Comparison of ENCODE assay signal across 8 cellular contexts in genomic region chr6:32969685-32970412, GRCh38. TPM values are rescaled to one million over a fixed set of nuclear protein-coding genes. Genes with fewer than 3 reads are reported as not detected.
DNase-seq lines count a peak whose midpoint lies in the region; ATAC-seq and TF ChIP-seq lines count a peak whose summit lies in the region.

No MANE protein-coding gene starts in this region.

- H3K4me1 ChIP-seq in ascending aorta (peaks cover 0 to 16% of the 10 kb centered on the region in 2 donors), sigmoid colon (peaks cover 0 to 35% (median 27%) of the 10 kb centered on the region in 4 donors)

- H3K27me3 ChIP-seq in ascending aorta (no peaks in the 10 kb centered on the region), sigmoid colon (no peaks in the 10 kb centered on the region)

- peak overlapping the region; percentile 100 for H3K4me3 Mint-ChIP-seq in T-helper 17 cell

- peak; percentile 82 for DNase-seq in G401 (ENCODE audit: low spot score)
- DNase-seq in NCI-H1092 treated with DMSO at 0.1 percent for 48 hours (lab: John Stamatoyannopoulos, UW) = peak; percentile 57
- DNase-seq in T-helper 17 cell = peak; percentile 42 to 49 (median 45)
- peak; percentile 41 to 92 for DNase-seq in ascending aorta (ENCODE audit: low spot score in 2 of 2)
- DNase-seq in hypothalamus (lab: John Stamatoyannopoulos, UW) = peak in 50 of 51 donors; percentile 29 to 92 (median 58)
- DNase-seq in sigmoid colon = peak; percentile 89

- peak; percentile 11 to 59 (median 38) for TF ChIP-seq CTCF in ascending aorta (IDR thresholded peaks at IDR 0.05)
- peak in 3 of 4 experiments; percentile 24 to 79 (median 65) for TF ChIP-seq CTCF in sigmoid colon (IDR thresholded peaks at IDR 0.05)

- H3K27me3 Mint-ChIP-seq in T-helper 17 cell = no peaks in the 10 kb centered on the region

- H3K27ac ChIP-seq in ascending aorta = peak overlapping the region; percentile 98 to 99
- H3K27ac ChIP-seq in sigmoid colon = peak overlapping the region; percentile 98 to 99 (median 98)

- TF ChIP-seq POLR2A in sigmoid colon (IDR thresholded peaks at IDR 0.05) = peak; percentile 28 to 41

- peak in 2 of 4 donors; percentile 14 to 45 for TF ChIP-seq EP300 in sigmoid colon (IDR thresholded peaks at IDR 0.05)

- peaks cover 69% of the 10 kb centered on the region for H3K4me1 Mint-ChIP-seq in T-helper 17 cell

- intact Hi-C loops in ascending aorta (cut with DNase I) (loop anchor here (2.0 to 10.0 kb wide), 8 partner anchors 38 to 1428 kb away; partner anchors contain the start of genes AGPAT1, CUTA, DDX39B and HSD17B8), sigmoid colon (cut with DNase I) (loop anchor here (5.0 kb wide), 5 partner anchors 38 to 773 kb away; partner anchors contain the start of genes CUTA, HSD17B8, RXRB and SLC39A7)

- peak overlapping the region; percentile 70 to 95 for H3K4me3 ChIP-seq in ascending aorta
- peak overlapping the region; percentile 70 to 87 (median 78) for H3K4me3 ChIP-seq in sigmoid colon

- WGBS in sigmoid colon, 2 donors = 0 to 1% methylated on average over 19 of the region's 19 CpGs

- in situ Hi-C loops in G401 (cut with HindIII; ENCODE audit: low sequenced_read_pairs) = no loop called here

- H3K36me3 Mint-ChIP-seq in T-helper 17 cell (ENCODE audit: low read depth) = peaks cover 13% of the 10 kb centered on the region

- peaks cover 11 to 23% of the 10 kb centered on the region in 2 donors for H3K36me3 ChIP-seq in ascending aorta
- H3K36me3 ChIP-seq in sigmoid colon = peaks cover 17 to 18% (median 18%) of the 10 kb centered on the region in 4 donors

- peak overlapping the region; percentile 99 for H3K27ac Mint-ChIP-seq in T-helper 17 cell

- H3K9me3 ChIP-seq in T-helper 17 cell (ENCODE audit: control insufficient read depth, low read length, poor library complexity, severe bottlenecking) (no peaks in the 10 kb centered on the region), ascending aorta (no peaks in the 10 kb centered on the region), sigmoid colon (no peaks in the 10 kb centered on the region)

- ATAC-seq in T-helper 17 cell = no peak
- ATAC-seq in GM21723 (IDR thresholded peaks at IDR 0.05; ENCODE audit: unreplicated experiment) = no peak
- no peak for ATAC-seq in GM21786 (IDR thresholded peaks at IDR 0.05; ENCODE audit: unreplicated experiment)

RNA-seq across cellular contexts. Expression of gene BRD2, which starts 1.5 kb away (rescaled TPM):
- 96.4 and 172 TPM in 2 replicates for total RNA-seq in G401 (2014; rRNA removed; shearing (Covaris generic))
- 100 to 1,000 TPM; 409 to 459 TPM for total RNA-seq in T-helper 17 cell
- total RNA-seq in ascending aorta = 140 TPM
- total RNA-seq in sigmoid colon = 100 to 1,000 TPM in 1 of 4 donors, 10 to 100 TPM in 3; 82.4 to 116 (median 87.7) TPM
- 100 to 1,000 TPM in 1 of 3 donors, 10 to 100 TPM in 2; 60.6 to 135 (median 69.7) TPM for polyA plus RNA-seq in sigmoid colon

RNA-seq across cellular contexts. Expression of gene HLA-DMA, which starts 17.0 kb away (rescaled TPM):
- total RNA-seq in G401 (2014; rRNA removed; shearing (Covaris generic)) = 11.4 and 15.8 TPM in 2 replicates
- total RNA-seq in T-helper 17 cell (10 to 100 TPM; 20.9 to 23.4 TPM), ascending aorta (28.0 TPM), sigmoid colon (10 to 100 TPM; 16.3 to 26.0 (median 20.2) TPM)
- polyA plus RNA-seq in sigmoid colon = 100 to 1,000 TPM in 1 of 3 donors, 10 to 100 TPM in 2; 19.8 to 131 (median 57.1) TPM

RNA-seq across cellular contexts. Expression of gene HLA-DMB, which starts 29.0 kb away (rescaled TPM):
- total RNA-seq in G401 (2014; rRNA removed; shearing (Covaris generic)) = 3.2 and 8.0 TPM in 2 replicates
- 10 to 100 TPM; 11.1 to 23.3 TPM for total RNA-seq in T-helper 17 cell
- total RNA-seq in ascending aorta = 26.8 TPM
- 10 to 100 TPM; 10.2 to 25.3 (median 11.5) TPM for total RNA-seq in sigmoid colon
- 100 to 1,000 TPM in 1 of 3 donors, 10 to 100 TPM in 2; 13.2 to 108 (median 90.5) TPM for polyA plus RNA-seq in sigmoid colon

RNA-seq across cellular contexts. Expression of gene HLA-DOA, which starts 39.5 kb away (rescaled TPM):
- 1.4 and 1.7 TPM in 2 replicates for total RNA-seq in G401 (2014; rRNA removed; shearing (Covaris generic))
- 1 to 10 TPM; 2.6 to 5.1 TPM for total RNA-seq in T-helper 17 cell
- 358 TPM for total RNA-seq in ascending aorta
- total RNA-seq in sigmoid colon = 1 to 10 TPM; 1.5 to 3.0 (median 2.3) TPM
- polyA plus RNA-seq in sigmoid colon = 10 to 100 TPM in 1 of 3 donors, 1 to 10 TPM in 2; 1.8 to 42.0 (median 6.5) TPM
